ENCODE assay signal across 33 cellular contexts in the genomic region with DNA sequence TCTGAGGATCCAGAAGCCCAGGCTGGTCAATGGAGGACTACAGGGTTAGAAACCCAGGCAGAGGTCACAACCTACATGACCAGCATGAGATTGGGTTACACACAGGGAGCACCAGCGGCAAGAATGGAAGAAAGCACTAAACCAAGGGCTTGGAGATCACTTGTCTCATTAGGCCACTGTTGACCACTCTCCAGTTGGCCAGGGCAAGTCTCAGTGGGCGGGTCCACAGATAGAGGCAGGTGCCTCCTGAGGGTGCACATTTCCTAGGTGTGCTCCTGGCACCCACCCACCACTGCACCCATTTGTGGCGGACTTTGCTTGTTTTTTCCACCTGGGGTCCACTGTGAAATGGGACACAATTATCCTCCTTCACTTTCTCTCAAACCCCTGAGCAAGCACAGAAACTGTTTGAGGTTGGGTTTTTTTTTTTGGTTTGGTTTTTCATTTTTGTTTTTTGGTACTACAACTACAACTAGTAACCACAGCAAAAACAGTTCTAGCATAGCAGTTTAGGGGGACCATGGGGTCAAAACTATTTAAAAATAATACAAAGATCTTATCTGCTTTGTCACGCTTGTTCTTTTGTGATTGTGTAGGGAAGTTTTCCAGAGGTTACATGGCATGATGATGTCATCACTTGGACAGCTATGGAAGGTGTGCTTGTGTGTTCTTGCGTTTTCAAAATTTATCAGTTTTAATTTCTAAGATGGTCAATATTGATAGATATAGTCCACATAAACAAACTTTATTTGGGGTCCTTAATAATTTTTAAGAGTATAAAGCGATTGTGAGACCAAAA. TPM values are rescaled to one million over a fixed set of nuclear protein-coding genes. Genes with fewer than 3 reads are reported as not detected.
DNase-seq lines count a peak whose midpoint lies in the region; ATAC-seq, FAIRE-seq and TF ChIP-seq lines count a peak whose summit lies in the region.
"Had no signal": no experiment of that assay in that cellular context is flagged by ENCODE, and none has a peak within 500 bp of the region (broad histone marks: within the 10 kb centered on the region; RNA-seq: fewer than 3 reads in every experiment).

No MANE protein-coding gene starts in this region.

- H3K4me1 Mint-ChIP-seq in activated naive CD4-positive, alpha-beta T cell treated with anti-CD3 and anti-CD28 coated beads, Interleukin-2, amount 50 U/mL, for 24 hours, result peaks cover 34% of the 10 kb centered on the region
- peaks cover 24% of the 10 kb centered on the region for H3K4me1 Mint-ChIP-seq in T-helper 17 cell
- H3K4me1 Mint-ChIP-seq: activated B cell treated with CpG ODN at 0.5 μM for 24 hours had no signal

- H2AFZ ChIP-seq in keratinocyte (ENCODE audit: control insufficient read depth, low read length), result no peak overlapping the region

- H3K9me3 ChIP-seq in T-helper 17 cell (ENCODE audit: control insufficient read depth, low read length, poor library complexity, severe bottlenecking) (no peaks in the 10 kb centered on the region), keratinocyte (ENCODE audit: control insufficient read depth, low read depth, low read length) (no peaks in the 10 kb centered on the region), prostate gland (no peaks in the 10 kb centered on the region)
- H3K9me3 ChIP-seq: A549, BE2C, body of pancreas, Caco-2, heart right ventricle, SK-N-SH, upper lobe of left lung had no signal

- no peaks in the 10 kb centered on the region for H3K79me2 ChIP-seq in keratinocyte (ENCODE audit: control insufficient read depth, insufficient read depth, low read length)

- H3K4me3 Mint-ChIP-seq in activated naive CD4-positive, alpha-beta T cell treated with anti-CD3 and anti-CD28 coated beads, Interleukin-2, amount 50 U/mL, for 24 hours, result no peak overlapping the region
- H3K4me3 Mint-ChIP-seq in T-helper 17 cell, result no peak overlapping the region
- H3K4me3 Mint-ChIP-seq: activated B cell treated with CpG ODN at 0.5 μM for 24 hours; activated naive CD8-positive, alpha-beta T cell treated with anti-CD3 and anti-CD28 coated beads, Interleukin-2, amount 50 U/mL, for 24 hours had no signal

- peaks cover 22% of the 10 kb centered on the region for H3K4me1 ChIP-seq in keratinocyte (ENCODE audit: control insufficient read depth, extremely low read depth, insufficient read depth, low read length)
- H3K4me1 ChIP-seq in prostate gland (replicated peaks), result no peaks in the 10 kb centered on the region
- H3K4me1 ChIP-seq: body of pancreas had no signal

- DNase-seq in activated naive CD4-positive, alpha-beta T cell treated with Interleukin-2 at 50 U/mL for 16 hours, result no peak
- DNase-seq in T-helper 17 cell (no peak), keratinocyte (ENCODE audit: low read depth, low spot score) (no peak), NCI-H2196 treated with DMSO at 0.1 percent for 48 hours (lab: John Stamatoyannopoulos, UW; ENCODE audit: unreplicated experiment) (no peak), prostate gland (ENCODE audit: low spot score) (no peak)
- DNase-seq: activated B cell treated with CpG ODN at 0.5 μM for 24 hours; activated CD4-positive, alpha-beta T cell treated with anti-CD3 and anti-CD28 coated beads, Interleukin-2, amount 50 U/mL, for 4 hours; activated CD8-positive, alpha-beta memory T cell treated with anti-CD3 and anti-CD28 coated beads, Interleukin-2, amount 50 U/mL, for 48 hours; activated effector memory CD4-positive, alpha-beta T cell treated with anti-CD3 and anti-CD28 coated beads, Interleukin-2, amount 50 U/mL, for 16 hours; activated naive CD8-positive, alpha-beta T cell treated with anti-CD3 and anti-CD28 coated beads, Interleukin-2, amount 50 U/mL, for 24 hours; BE2C; body of pancreas; Caco-2; DMS79 treated with DMSO at 0.1 percent for 48 hours; foreskin fibroblast; heart right ventricle; KG1; mesendoderm; NCI-H146; NCI-H524; RPMI8226; SK-N-SH; stimulated activated CD4-positive, alpha-beta T cell treated with anti-CD3 and anti-CD28 coated beads, Interleukin-1b, Interleukin-23, amount 100 ng/mL, for 48 hours; upper lobe of left lung had no signal

- no peaks in the 10 kb centered on the region for H3K27me3 ChIP-seq in keratinocyte (ENCODE audit: control insufficient read depth, extremely low read depth, insufficient read depth, low read length)
- H3K27me3 ChIP-seq in prostate gland (replicated peaks; ENCODE audit: insufficient read depth), result no peaks in the 10 kb centered on the region
- H3K27me3 ChIP-seq: BE2C, body of pancreas, heart right ventricle, upper lobe of left lung had no signal

- TF ChIP-seq CTCF in keratinocyte (optimal IDR thresholded peaks at IDR 0.05 in 1 of 3, IDR thresholded peaks at IDR 0.05 in 1 of 3, conservative IDR thresholded peaks at IDR 0.05 in 1 of 3; ENCODE audit: extremely low read depth in 1 of 3, insufficient read depth in 2 of 3, low read length in 3 of 3), result no peak
- no peak for TF ChIP-seq CTCF in prostate gland (IDR thresholded peaks at IDR 0.05)

- no peaks in the 10 kb centered on the region for H3K27me3 Mint-ChIP-seq in activated naive CD4-positive, alpha-beta T cell treated with anti-CD3 and anti-CD28 coated beads, Interleukin-2, amount 50 U/mL, for 24 hours
- H3K27me3 Mint-ChIP-seq in T-helper 17 cell, result no peaks in the 10 kb centered on the region
- H3K27me3 Mint-ChIP-seq: activated B cell treated with CpG ODN at 0.5 μM for 24 hours; activated naive CD8-positive, alpha-beta T cell treated with anti-CD3 and anti-CD28 coated beads, Interleukin-2, amount 50 U/mL, for 24 hours had no signal

- H3K27ac ChIP-seq in keratinocyte (ENCODE audit: control insufficient read depth, insufficient read depth, low read length) (peak overlapping the region; percentile 24), prostate gland (no peak overlapping the region)
- H3K27ac ChIP-seq: body of pancreas, heart right ventricle, skin epidermis had no signal

- TF ChIP-seq POLR2A in prostate gland (IDR thresholded peaks at IDR 0.05) (no peak), GM18505 (IDR thresholded peaks at IDR 0.05; ENCODE audit: borderline replicate concordance, extremely low read depth, insufficient read depth, insufficient read length) (no peak)

- H3K27ac Mint-ChIP-seq in activated naive CD4-positive, alpha-beta T cell treated with anti-CD3 and anti-CD28 coated beads, Interleukin-2, amount 50 U/mL, for 24 hours, result peak overlapping the region; percentile 82
- peak overlapping the region; percentile 56 for H3K27ac Mint-ChIP-seq in T-helper 17 cell
- H3K27ac Mint-ChIP-seq: activated B cell treated with CpG ODN at 0.5 μM for 24 hours; activated naive CD8-positive, alpha-beta T cell treated with anti-CD3 and anti-CD28 coated beads, Interleukin-2, amount 50 U/mL, for 24 hours had no signal

- H3K36me3 ChIP-seq in keratinocyte (ENCODE audit: control insufficient read depth in 2 of 2, extremely low read depth in 1 of 2, insufficient read depth in 2 of 2, low read length in 2 of 2) (peaks cover 0 to 2% of the 10 kb centered on the region in 2 experiments), prostate gland (no peaks in the 10 kb centered on the region)
- H3K36me3 ChIP-seq: BE2C had no signal

- no peak for FAIRE-seq in keratinocyte (lab: Jason Lieb, UNC)
- FAIRE-seq: A549, GM12892 had no signal

- no peak overlapping the region for H3K9ac ChIP-seq in keratinocyte (ENCODE audit: control insufficient read depth, extremely low read depth, insufficient read depth, low read length)
- H3K9ac ChIP-seq: SK-N-SH had no signal

- H3K9me1 ChIP-seq in keratinocyte (ENCODE audit: control insufficient read depth, extremely low read depth, insufficient read depth, low read length), result no peaks in the 10 kb centered on the region

- ATAC-seq in T-helper 17 cell, result no peak
- no peak for ATAC-seq in HG02840 (IDR thresholded peaks at IDR 0.05; ENCODE audit: low FRiP score, unreplicated experiment)
- ATAC-seq in GM18505 (IDR thresholded peaks at IDR 0.05; ENCODE audit: unreplicated experiment), result no peak
- ATAC-seq: A549; activated naive CD8-positive, alpha-beta T cell treated with anti-CD3 and anti-CD28 coated beads, Interleukin-2, amount 50 U/mL, for 24 hours; body of pancreas; heart right ventricle had no signal

- H3K4me2 ChIP-seq in keratinocyte (ENCODE audit: control insufficient read depth, extremely low read depth, insufficient read depth, low read depth, low read length), result no peak overlapping the region
- H3K4me2 ChIP-seq: SK-N-SH had no signal

- H3K9me3 Mint-ChIP-seq in activated naive CD4-positive, alpha-beta T cell treated with anti-CD3 and anti-CD28 coated beads, Interleukin-2, amount 50 U/mL, for 24 hours, result no peaks in the 10 kb centered on the region
- H3K9me3 Mint-ChIP-seq: activated B cell treated with CpG ODN at 0.5 μM for 24 hours; activated naive CD8-positive, alpha-beta T cell treated with anti-CD3 and anti-CD28 coated beads, Interleukin-2, amount 50 U/mL, for 24 hours had no signal

- dilution Hi-C loops in keratinocyte (cut with MboI; ENCODE audit: extremely low pct_ligation_motif_present, low sequenced_read_pairs), result no loop called here

- H3K4me3 ChIP-seq in keratinocyte (ENCODE audit: control insufficient read depth in 2 of 3, extremely low read depth in 1 of 3, insufficient read depth in 2 of 3, low read depth in 1 of 3, low read length in 3 of 3) (no peak overlapping the region), prostate gland (no peak overlapping the region)
- H3K4me3 ChIP-seq: A549, body of pancreas, heart right ventricle, skin epidermis, upper lobe of left lung had no signal

- H4K20me1 ChIP-seq in keratinocyte (ENCODE audit: control insufficient read depth, extremely low read depth, insufficient read depth, low read length), result no peaks in the 10 kb centered on the region

- WGBS in prostate gland, result 71% methylated on average over 6 of the region's 6 CpGs

- H3K36me3 Mint-ChIP-seq in activated naive CD4-positive, alpha-beta T cell treated with anti-CD3 and anti-CD28 coated beads, Interleukin-2, amount 50 U/mL, for 24 hours, result peaks cover 12% of the 10 kb centered on the region
- peaks cover 15% of the 10 kb centered on the region for H3K36me3 Mint-ChIP-seq in T-helper 17 cell (ENCODE audit: low read depth)

- intact Hi-C loops in prostate gland (cut with DNase I), result no loop called here

RNA-seq across cellular contexts. Expression of gene NPR2, which starts 6.1 kb away (rescaled TPM):
- total RNA-seq in T-helper 17 cell (1 to 10 TPM; 3.8 to 4.0 TPM), prostate gland (10 to 100 TPM; 17.3 to 33.2 TPM)
- polyA plus RNA-seq in keratinocyte, result 3.5 to 5.0 TPM (median 3.9 TPM) in 3 replicates
- 1.9 TPM for polyA plus RNA-seq in keratinocyte (2011; ENCODE audit: low read depth)
- 2.6 and 3.1 TPM in 2 replicates for polyA plus RNA-seq in keratinocyte (2011; cell fraction: cytosol; rRNA removed)
- 19.6 and 23.1 TPM in 2 replicates for polyA plus RNA-seq in keratinocyte (2011; cell fraction: nucleus; rRNA removed)
- polyA plus RNA-seq in keratinocyte (2012; ENCODE audit: low replicate concordance), result 3.7 and 6.1 TPM in 2 replicates
- polyA minus RNA-seq in keratinocyte, result 2.6 to 6.4 TPM (median 5.1 TPM) in 3 replicates
- 8.1 TPM for polyA minus RNA-seq in keratinocyte (2011; cell fraction: cytosol; rRNA and poly(A)+ RNA removed)
- polyA minus RNA-seq in keratinocyte (2011; cell fraction: nucleus; rRNA and poly(A)+ RNA removed), result 3.5 and 6.3 TPM in 2 replicates

RNA-seq across cellular contexts. Expression of gene SPAG8, which starts 14.6 kb away (rescaled TPM):
- total RNA-seq in T-helper 17 cell (under 1 TPM; 0.81 to 0.97 TPM), prostate gland (1 to 10 TPM in 1 of 2 donors, under 1 TPM in 1; 0.68 to 9.2 TPM)
- polyA plus RNA-seq in keratinocyte, result 0.06 to 0.13 TPM (median 0.08 TPM) in 3 replicates
- polyA plus RNA-seq in keratinocyte (2011; ENCODE audit: low read depth), result not detected
- 0.11 TPM in 1 of 2 replicates, not detected in the other for polyA plus RNA-seq in keratinocyte (2011; cell fraction: cytosol; rRNA removed)
- polyA plus RNA-seq in keratinocyte (2011; cell fraction: nucleus; rRNA removed), result 0.42 and 0.53 TPM in 2 replicates
- polyA plus RNA-seq in keratinocyte (2012; ENCODE audit: low replicate concordance), result 0.18 TPM in 1 of 2 replicates, not detected in the other
- not detected in 3 replicates for polyA minus RNA-seq in keratinocyte
- polyA minus RNA-seq in keratinocyte (2011; cell fraction: cytosol; rRNA and poly(A)+ RNA removed), result not detected
- polyA minus RNA-seq in keratinocyte (2011; cell fraction: nucleus; rRNA and poly(A)+ RNA removed), result not detected in 2 replicates

RNA-seq across cellular contexts. Expression of gene HINT2, which starts 17.3 kb away (rescaled TPM):
- total RNA-seq in T-helper 17 cell (10 to 100 TPM; 15.0 to 20.5 TPM), prostate gland (10 to 100 TPM; 38.6 to 39.7 TPM)
- polyA plus RNA-seq in keratinocyte, result 11.6 to 16.6 TPM (median 16.6 TPM) in 3 replicates
- polyA plus RNA-seq in keratinocyte (2011; ENCODE audit: low read depth), result 11.2 TPM
- polyA plus RNA-seq in keratinocyte (2011; cell fraction: cytosol; rRNA removed), result 12.4 and 16.1 TPM in 2 replicates
- 7.6 and 9.3 TPM in 2 replicates for polyA plus RNA-seq in keratinocyte (2011; cell fraction: nucleus; rRNA removed)
- polyA plus RNA-seq in keratinocyte (2012; ENCODE audit: low replicate concordance), result 21.4 and 25.3 TPM in 2 replicates
- polyA minus RNA-seq in keratinocyte, result 2.0 to 5.2 TPM (median 4.9 TPM) in 3 replicates
- 3.1 TPM for polyA minus RNA-seq in keratinocyte (2011; cell fraction: cytosol; rRNA and poly(A)+ RNA removed)
- 0.62 and 2.4 TPM in 2 replicates for polyA minus RNA-seq in keratinocyte (2011; cell fraction: nucleus; rRNA and poly(A)+ RNA removed)

RNA-seq across cellular contexts. Expression of gene FAM221B, which starts 31.0 kb away (rescaled TPM):
- total RNA-seq in T-helper 17 cell (not detected), prostate gland (1 to 10 TPM in 1 of 2 donors, under 1 TPM in 1; 0.46 to 5.1 TPM)
- polyA plus RNA-seq in keratinocyte, result not detected in 3 replicates
- polyA plus RNA-seq in keratinocyte (2011; ENCODE audit: low read depth), result not detected
- polyA plus RNA-seq in keratinocyte (2011; cell fraction: cytosol; rRNA removed), result not detected in 2 replicates
- polyA plus RNA-seq in keratinocyte (2011; cell fraction: nucleus; rRNA removed), result not detected in 2 replicates
- not detected in 2 replicates for polyA plus RNA-seq in keratinocyte (2012; ENCODE audit: low replicate concordance)
- polyA minus RNA-seq in keratinocyte, result not detected in 3 replicates
- not detected for polyA minus RNA-seq in keratinocyte (2011; cell fraction: cytosol; rRNA and poly(A)+ RNA removed)
- polyA minus RNA-seq in keratinocyte (2011; cell fraction: nucleus; rRNA and poly(A)+ RNA removed), result not detected in 2 replicates
- total RNA-seq: activated B cell treated with CpG ODN at 0.5 μM for 24 hours; Caco-2; cerebellum; heart right ventricle; subcutaneous adipose tissue; T-helper 2 cell treated with Interferon-gamma antibody and Interleukin-4, amounts not matched to agents 100 ng/mL and 5 ng/mL, for 36 hours had no signal
- polyA plus RNA-seq: A549, heart right ventricle, SK-N-SH had no signal

RNA-seq across cellular contexts. Expression of gene TMEM8B, which starts 31.5 kb away (rescaled TPM):
- total RNA-seq in T-helper 17 cell, result 1 to 10 TPM; 4.5 to 7.1 TPM
- polyA plus RNA-seq in keratinocyte, result 1.3 to 2.0 TPM (median 2.0 TPM) in 3 replicates
- polyA plus RNA-seq in keratinocyte (2011; ENCODE audit: low read depth), result 0.34 TPM
- polyA plus RNA-seq in keratinocyte (2011; cell fraction: cytosol; rRNA removed), result 1.5 and 2.8 TPM in 2 replicates
- 6.7 and 9.9 TPM in 2 replicates for polyA plus RNA-seq in keratinocyte (2011; cell fraction: nucleus; rRNA removed)
- 4.2 and 4.6 TPM in 2 replicates for polyA plus RNA-seq in keratinocyte (2012; ENCODE audit: low replicate concordance)
- polyA minus RNA-seq in keratinocyte, result 3.0 to 11.8 TPM (median 4.5 TPM) in 3 replicates
- 2.5 TPM for polyA minus RNA-seq in keratinocyte (2011; cell fraction: cytosol; rRNA and poly(A)+ RNA removed)
- polyA minus RNA-seq in keratinocyte (2011; cell fraction: nucleus; rRNA and poly(A)+ RNA removed), result 1.6 and 2.8 TPM in 2 replicates
- 10 to 100 TPM; 15.8 to 25.9 TPM for total RNA-seq in prostate gland
